ENCODE assay signal across 25 cellular contexts in the genomic region with DNA sequence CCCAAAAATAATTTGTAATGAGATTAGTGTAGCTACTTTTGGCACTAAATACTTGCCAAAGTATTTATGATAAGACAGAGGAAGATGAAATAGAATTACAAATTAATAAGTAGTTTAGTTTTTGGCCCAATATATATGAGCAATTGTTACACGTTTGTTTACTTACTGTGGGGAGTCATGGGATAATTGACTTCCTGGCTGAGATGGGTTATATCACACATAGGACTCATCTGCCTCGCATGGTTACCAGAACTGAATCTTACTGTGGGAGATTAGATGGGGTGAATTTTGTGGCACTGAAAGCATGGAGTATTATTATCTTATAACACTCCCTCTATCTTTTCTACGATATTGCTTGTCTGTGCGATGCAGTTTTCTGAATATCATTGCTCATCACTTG.
"Had no signal": no experiment of that assay in that cellular context is flagged by ENCODE, and none has a peak within 500 bp of the region (broad histone marks: within the 10 kb centered on the region; RNA-seq: fewer than 3 reads in every experiment).

No MANE protein-coding gene starts in this region.

- H3K27me3 ChIP-seq: ascending aorta, Peyer's patch had no signal

- H3K36me3 ChIP-seq: ascending aorta, Peyer's patch had no signal

- ATAC-seq: activated CD4-positive, alpha-beta T cell treated with anti-CD3 and anti-CD28 coated beads for 36 hours; activated CD4-positive, CD25-positive, alpha-beta regulatory T cell treated with anti-CD3 and anti-CD28 coated beads, Interleukin-2, amount 50 U/mL, for 24 hours; activated CD8-positive, alpha-beta T cell treated with anti-CD3 and anti-CD28 coated beads, Interleukin-2, amount 10 ng/mL, durations not matched to agents 7 days and 5 days; Right ventricle myocardium inferior; WTC11 had no signal

- H3K4me3 ChIP-seq: ascending aorta, Peyer's patch had no signal

- DNase-seq: activated CD4-positive, alpha-beta T cell treated with anti-CD3 and anti-CD28 coated beads for 36 hours; activated CD4-positive, alpha-beta T cell treated with anti-CD3 and anti-CD28 coated beads, Interleukin-2, amount 10 ng/mL, durations not matched to agents 7 days and 5 days; activated CD4-positive, alpha-beta T cell treated with anti-CD3 and anti-CD28 coated beads, Interleukin-2, amount 50 U/mL, for 48 hours; activated CD8-positive, alpha-beta T cell treated with anti-CD3 and anti-CD28 coated beads, Interleukin-2, amount 10 ng/mL, durations not matched to agents 7 days and 5 days; activated gamma-delta T cell; activated naive CD4-positive, alpha-beta T cell treated with Interleukin-2 at 50 U/mL for 16 hours; activated naive CD8-positive, alpha-beta T cell treated with anti-CD3 and anti-CD28 coated beads, Interleukin-2, amount 10 ng/mL, durations not matched to agents 7 days and 5 days; activated T-cell treated with anti-CD3 and anti-CD28 coated beads, Interleukin-2, amount 50 U/mL, for 24 hours; amygdala; Karpas-422; KBM-7; NCI-H1417 treated with DMSO at 0.1 percent for 48 hours; NCI-H187 treated with DMSO at 0.1 percent for 48 hours; NCI-H2171 treated with DMSO at 0.1 percent for 48 hours; NCI-H2227 treated with DMSO at 0.1 percent for 48 hours; NCI-H446 treated with DMSO at 0.1 percent for 48 hours; NCI-H524; NCI-H774; Peyer's patch; RPMI8226 had no signal

- FAIRE-seq: TTC549 had no signal
